Comparison of ENCODE assay signal across 1 cellular context in the genomic region with DNA sequence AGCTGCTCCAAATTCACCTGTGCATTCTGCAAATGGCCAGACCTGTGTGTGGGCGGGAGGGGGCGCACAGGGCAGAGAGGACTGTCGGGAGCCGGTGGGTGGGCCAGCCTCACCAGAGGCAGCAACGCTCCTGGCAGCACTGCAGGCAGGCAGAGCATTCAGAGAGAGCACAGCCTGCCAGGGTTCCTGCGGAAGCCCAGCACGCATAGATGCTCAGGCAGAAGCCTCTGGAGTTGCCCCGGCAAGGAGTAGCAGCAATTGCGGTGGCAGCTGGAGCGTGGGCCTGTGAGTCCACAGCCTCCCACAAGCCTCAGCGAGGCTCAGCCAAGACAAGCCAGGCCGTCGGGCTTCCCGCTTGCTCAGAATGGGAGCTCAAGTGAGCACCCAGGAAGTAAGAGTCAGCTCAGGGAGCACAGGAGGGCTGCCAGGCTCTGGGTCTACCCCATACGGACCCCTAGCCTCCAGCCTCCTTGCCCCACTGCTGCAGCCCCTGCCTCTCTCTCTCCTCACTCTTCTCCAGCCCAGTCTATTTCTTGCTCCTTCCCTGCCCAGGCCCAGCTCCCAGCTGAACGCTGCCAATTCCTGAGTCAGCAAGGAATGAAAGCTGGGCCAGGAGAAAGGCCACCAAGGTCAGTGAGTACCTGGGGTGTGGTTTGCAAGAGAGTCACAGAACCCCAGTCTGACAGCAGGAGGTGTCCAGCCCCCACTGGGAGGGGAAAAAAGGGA.
TF ChIP-seq lines count a peak whose summit lies in the region.

No MANE protein-coding gene starts in this region.

TF ChIP-seq in HepG2, 621 proteins besides CTCF, POLR2A, EP300 and RAD21 (continued from another document and continues in another):
- no peak for TF ChIP-seq ZNF740 (CRISPR knock-in tag; IDR thresholded peaks at IDR 0.05)
- TF ChIP-seq ZNF768 (CRISPR knock-in tag; IDR thresholded peaks at IDR 0.05), result peak; percentile 80
- no peak for TF ChIP-seq ZNF83 (CRISPR knock-in tag; IDR thresholded peaks at IDR 0.05; ENCODE audit: borderline replicate concordance)
- TF ChIP-seq MIER2 (CRISPR knock-in tag; IDR thresholded peaks at IDR 0.05), result no peak
- TF ChIP-seq, protein P1, sequence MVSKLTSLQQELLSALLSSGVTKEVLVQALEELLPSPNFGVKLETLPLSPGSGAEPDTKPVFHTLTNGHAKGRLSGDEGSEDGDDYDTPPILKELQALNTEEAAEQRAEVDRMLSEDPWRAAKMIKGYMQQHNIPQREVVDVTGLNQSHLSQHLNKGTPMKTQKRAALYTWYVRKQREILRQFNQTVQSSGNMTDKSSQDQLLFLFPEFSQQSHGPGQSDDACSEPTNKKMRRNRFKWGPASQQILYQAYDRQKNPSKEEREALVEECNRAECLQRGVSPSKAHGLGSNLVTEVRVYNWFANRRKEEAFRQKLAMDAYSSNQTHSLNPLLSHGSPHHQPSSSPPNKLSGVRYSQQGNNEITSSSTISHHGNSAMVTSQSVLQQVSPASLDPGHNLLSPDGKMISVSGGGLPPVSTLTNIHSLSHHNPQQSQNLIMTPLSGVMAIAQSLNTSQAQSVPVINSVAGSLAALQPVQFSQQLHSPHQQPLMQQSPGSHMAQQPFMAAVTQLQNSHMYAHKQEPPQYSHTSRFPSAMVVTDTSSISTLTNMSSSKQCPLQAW (CRISPR knock-in tag; IDR thresholded peaks at IDR 0.05), result no peak
- TF ChIP-seq, protein P2, sequence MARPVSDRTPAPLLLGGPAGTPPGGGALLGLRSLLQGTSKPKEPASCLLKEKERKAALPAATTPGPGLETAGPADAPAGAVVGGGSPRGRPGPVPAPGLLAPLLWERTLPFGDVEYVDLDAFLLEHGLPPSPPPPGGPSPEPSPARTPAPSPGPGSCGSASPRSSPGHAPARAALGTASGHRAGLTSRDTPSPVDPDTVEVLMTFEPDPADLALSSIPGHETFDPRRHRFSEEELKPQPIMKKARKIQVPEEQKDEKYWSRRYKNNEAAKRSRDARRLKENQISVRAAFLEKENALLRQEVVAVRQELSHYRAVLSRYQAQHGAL (CRISPR knock-in tag; IDR thresholded peaks at IDR 0.05; ENCODE audit: not compliant biosample characterization), result no peak
- no peak for TF ChIP-seq CBX5 (CRISPR knock-in tag; IDR thresholded peaks at IDR 0.05; ENCODE audit: borderline replicate concordance)
- TF ChIP-seq IKZF5 (CRISPR knock-in tag; IDR thresholded peaks at IDR 0.05), result peak; percentile 48; the same call in 1 of the 2 replicates
- TF ChIP-seq ATF7 (IDR thresholded peaks at IDR 0.05), result no peak
- no peak for TF ChIP-seq ATF7 (CRISPR knock-in tag; IDR thresholded peaks at IDR 0.05)
- TF ChIP-seq CHD4 (IDR thresholded peaks at IDR 0.05; ENCODE audit: borderline replicate concordance, low read length), result no peak
- no peak for TF ChIP-seq ZNF644 (CRISPR knock-in tag; IDR thresholded peaks at IDR 0.05; ENCODE audit: low read depth)
- peak; percentile 63; the same call in 1 of the 2 replicates for TF ChIP-seq PATZ1 (CRISPR knock-in tag; IDR thresholded peaks at IDR 0.05)
- TF ChIP-seq, protein P3, sequence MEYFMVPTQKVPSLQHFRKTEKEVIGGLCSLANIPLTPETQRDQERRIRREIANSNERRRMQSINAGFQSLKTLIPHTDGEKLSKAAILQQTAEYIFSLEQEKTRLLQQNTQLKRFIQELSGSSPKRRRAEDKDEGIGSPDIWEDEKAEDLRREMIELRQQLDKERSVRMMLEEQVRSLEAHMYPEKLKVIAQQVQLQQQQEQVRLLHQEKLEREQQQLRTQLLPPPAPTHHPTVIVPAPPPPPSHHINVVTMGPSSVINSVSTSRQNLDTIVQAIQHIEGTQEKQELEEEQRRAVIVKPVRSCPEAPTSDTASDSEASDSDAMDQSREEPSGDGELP (IDR thresholded peaks at IDR 0.05; ENCODE audit: borderline replicate concordance, low read depth), result no peak
- no peak for TF ChIP-seq MED1 (CRISPR knock-in tag; IDR thresholded peaks at IDR 0.05)
- no peak for TF ChIP-seq ZNF780A (CRISPR knock-in tag; IDR thresholded peaks at IDR 0.05)
- TF ChIP-seq, protein P4, sequence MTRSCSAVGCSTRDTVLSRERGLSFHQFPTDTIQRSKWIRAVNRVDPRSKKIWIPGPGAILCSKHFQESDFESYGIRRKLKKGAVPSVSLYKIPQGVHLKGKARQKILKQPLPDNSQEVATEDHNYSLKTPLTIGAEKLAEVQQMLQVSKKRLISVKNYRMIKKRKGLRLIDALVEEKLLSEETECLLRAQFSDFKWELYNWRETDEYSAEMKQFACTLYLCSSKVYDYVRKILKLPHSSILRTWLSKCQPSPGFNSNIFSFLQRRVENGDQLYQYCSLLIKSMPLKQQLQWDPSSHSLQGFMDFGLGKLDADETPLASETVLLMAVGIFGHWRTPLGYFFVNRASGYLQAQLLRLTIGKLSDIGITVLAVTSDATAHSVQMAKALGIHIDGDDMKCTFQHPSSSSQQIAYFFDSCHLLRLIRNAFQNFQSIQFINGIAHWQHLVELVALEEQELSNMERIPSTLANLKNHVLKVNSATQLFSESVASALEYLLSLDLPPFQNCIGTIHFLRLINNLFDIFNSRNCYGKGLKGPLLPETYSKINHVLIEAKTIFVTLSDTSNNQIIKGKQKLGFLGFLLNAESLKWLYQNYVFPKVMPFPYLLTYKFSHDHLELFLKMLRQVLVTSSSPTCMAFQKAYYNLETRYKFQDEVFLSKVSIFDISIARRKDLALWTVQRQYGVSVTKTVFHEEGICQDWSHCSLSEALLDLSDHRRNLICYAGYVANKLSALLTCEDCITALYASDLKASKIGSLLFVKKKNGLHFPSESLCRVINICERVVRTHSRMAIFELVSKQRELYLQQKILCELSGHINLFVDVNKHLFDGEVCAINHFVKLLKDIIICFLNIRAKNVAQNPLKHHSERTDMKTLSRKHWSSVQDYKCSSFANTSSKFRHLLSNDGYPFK (CRISPR knock-in tag; IDR thresholded peaks at IDR 0.05; ENCODE audit: borderline replicate concordance), result peak; percentile 38; the same call in 1 of the 2 replicates
- no peak for TF ChIP-seq RARG (CRISPR knock-in tag; IDR thresholded peaks at IDR 0.05; ENCODE audit: low read depth)
- TF ChIP-seq, protein P5, sequence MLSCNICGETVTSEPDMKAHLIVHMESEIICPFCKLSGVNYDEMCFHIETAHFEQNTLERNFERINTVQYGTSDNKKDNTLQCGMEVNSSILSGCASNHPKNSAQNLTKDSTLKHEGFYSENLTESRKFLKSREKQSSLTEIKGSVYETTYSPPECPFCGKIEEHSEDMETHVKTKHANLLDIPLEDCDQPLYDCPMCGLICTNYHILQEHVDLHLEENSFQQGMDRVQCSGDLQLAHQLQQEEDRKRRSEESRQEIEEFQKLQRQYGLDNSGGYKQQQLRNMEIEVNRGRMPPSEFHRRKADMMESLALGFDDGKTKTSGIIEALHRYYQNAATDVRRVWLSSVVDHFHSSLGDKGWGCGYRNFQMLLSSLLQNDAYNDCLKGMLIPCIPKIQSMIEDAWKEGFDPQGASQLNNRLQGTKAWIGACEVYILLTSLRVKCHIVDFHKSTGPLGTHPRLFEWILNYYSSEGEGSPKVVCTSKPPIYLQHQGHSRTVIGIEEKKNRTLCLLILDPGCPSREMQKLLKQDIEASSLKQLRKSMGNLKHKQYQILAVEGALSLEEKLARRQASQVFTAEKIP (CRISPR knock-in tag; IDR thresholded peaks at IDR 0.05; ENCODE audit: borderline replicate concordance), result no peak
- no peak for TF ChIP-seq ZBTB42 (CRISPR knock-in tag; IDR thresholded peaks at IDR 0.05)
- TF ChIP-seq KMT2B (CRISPR knock-in tag; IDR thresholded peaks at IDR 0.05), result no peak
- peak; percentile 41; the same call in 1 of the 2 replicates for TF ChIP-seq UBTF (CRISPR knock-in tag; IDR thresholded peaks at IDR 0.05)
- TF ChIP-seq ZBTB33 (CRISPR knock-in tag; IDR thresholded peaks at IDR 0.05), result no peak
- TF ChIP-seq, protein P6, sequence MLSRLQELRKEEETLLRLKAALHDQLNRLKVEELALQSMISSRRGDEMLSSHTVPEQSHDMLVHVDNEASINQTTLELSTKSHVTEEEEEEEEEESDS (CRISPR knock-in tag; IDR thresholded peaks at IDR 0.05; ENCODE audit: borderline replicate concordance), result no peak
- no peak for TF ChIP-seq NCOA2 (CRISPR knock-in tag; IDR thresholded peaks at IDR 0.05)
- TF ChIP-seq, protein P7, sequence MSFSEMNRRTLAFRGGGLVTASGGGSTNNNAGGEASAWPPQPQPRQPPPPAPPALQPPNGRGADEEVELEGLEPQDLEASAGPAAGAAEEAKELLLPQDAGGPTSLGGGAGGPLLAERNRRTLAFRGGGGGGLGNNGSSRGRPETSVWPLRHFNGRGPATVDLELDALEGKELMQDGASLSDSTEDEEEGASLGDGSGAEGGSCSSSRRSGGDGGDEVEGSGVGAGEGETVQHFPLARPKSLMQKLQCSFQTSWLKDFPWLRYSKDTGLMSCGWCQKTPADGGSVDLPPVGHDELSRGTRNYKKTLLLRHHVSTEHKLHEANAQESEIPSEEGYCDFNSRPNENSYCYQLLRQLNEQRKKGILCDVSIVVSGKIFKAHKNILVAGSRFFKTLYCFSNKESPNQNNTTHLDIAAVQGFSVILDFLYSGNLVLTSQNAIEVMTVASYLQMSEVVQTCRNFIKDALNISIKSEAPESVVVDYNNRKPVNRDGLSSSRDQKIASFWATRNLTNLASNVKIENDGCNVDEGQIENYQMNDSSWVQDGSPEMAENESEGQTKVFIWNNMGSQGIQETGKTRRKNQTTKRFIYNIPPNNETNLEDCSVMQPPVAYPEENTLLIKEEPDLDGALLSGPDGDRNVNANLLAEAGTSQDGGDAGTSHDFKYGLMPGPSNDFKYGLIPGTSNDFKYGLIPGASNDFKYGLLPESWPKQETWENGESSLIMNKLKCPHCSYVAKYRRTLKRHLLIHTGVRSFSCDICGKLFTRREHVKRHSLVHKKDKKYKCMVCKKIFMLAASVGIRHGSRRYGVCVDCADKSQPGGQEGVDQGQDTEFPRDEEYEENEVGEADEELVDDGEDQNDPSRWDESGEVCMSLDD (CRISPR knock-in tag; IDR thresholded peaks at IDR 0.05; ENCODE audit: borderline replicate concordance), result no peak
- TF ChIP-seq, protein P8, sequence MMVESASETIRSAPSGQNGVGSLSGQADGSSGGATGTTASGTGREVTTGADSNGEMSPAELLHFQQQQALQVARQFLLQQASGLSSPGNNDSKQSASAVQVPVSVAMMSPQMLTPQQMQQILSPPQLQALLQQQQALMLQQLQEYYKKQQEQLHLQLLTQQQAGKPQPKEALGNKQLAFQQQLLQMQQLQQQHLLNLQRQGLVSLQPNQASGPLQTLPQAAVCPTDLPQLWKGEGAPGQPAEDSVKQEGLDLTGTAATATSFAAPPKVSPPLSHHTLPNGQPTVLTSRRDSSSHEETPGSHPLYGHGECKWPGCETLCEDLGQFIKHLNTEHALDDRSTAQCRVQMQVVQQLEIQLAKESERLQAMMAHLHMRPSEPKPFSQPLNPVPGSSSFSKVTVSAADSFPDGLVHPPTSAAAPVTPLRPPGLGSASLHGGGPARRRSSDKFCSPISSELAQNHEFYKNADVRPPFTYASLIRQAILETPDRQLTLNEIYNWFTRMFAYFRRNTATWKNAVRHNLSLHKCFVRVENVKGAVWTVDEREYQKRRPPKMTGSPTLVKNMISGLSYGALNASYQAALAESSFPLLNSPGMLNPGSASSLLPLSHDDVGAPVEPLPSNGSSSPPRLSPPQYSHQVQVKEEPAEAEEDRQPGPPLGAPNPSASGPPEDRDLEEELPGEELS (CRISPR knock-in tag; IDR thresholded peaks at IDR 0.05), result no peak
- no peak for TF ChIP-seq SMARCC2 (IDR thresholded peaks at IDR 0.05)
- TF ChIP-seq KLF9 (CRISPR knock-in tag; IDR thresholded peaks at IDR 0.05; ENCODE audit: low read depth), result no peak
